8 cellular contexts compared by ENCODE assay signal in genomic region chr13:49220035-49220855, GRCh38. TPM values are rescaled to one million over a fixed set of nuclear protein-coding genes. Genes with fewer than 3 reads are reported as not detected.
DNase-seq lines count a peak whose midpoint lies in the region; ATAC-seq, FAIRE-seq and TF ChIP-seq lines count a peak whose summit lies in the region.

A gene with protein sequence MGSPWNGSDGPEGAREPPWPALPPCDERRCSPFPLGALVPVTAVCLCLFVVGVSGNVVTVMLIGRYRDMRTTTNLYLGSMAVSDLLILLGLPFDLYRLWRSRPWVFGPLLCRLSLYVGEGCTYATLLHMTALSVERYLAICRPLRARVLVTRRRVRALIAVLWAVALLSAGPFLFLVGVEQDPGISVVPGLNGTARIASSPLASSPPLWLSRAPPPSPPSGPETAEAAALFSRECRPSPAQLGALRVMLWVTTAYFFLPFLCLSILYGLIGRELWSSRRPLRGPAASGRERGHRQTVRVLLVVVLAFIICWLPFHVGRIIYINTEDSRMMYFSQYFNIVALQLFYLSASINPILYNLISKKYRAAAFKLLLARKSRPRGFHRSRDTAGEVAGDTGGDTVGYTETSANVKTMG (plus strand): TSS chr13:49220338. CDS start chr13:49220338, 0 bp downstream.

- no peak within 1 kb of the TSS for H3K27ac ChIP-seq in pancreas

- in situ Hi-C loops in KBM-7 (cut with MboI; ENCODE audit: low pct_unique_long_range_greater_than_20kb, low sequenced_read_pairs) = no loop called here

- H3K36me3 ChIP-seq in pancreas = no peaks in the 10 kb centered on the region

- peak; percentile 10 for DNase-seq in DMS 273 treated with DMSO at 0.1 percent for 48 hours (lab: John Stamatoyannopoulos, UW)
- DNase-seq in NCI-H1930 (lab: John Stamatoyannopoulos, UW) = peak; percentile 60 to 80
- peak; percentile 26 for DNase-seq in glomerular visceral epithelial cell (ENCODE audit: extremely low spot score)
- DNase-seq in pancreas = peak in 2 of 6 donors; percentile 69 to 72
- DNase-seq in KBM-7 = no peak
- no peak for DNase-seq in COLO829 (ENCODE audit: low spot score)

- H3K4me1 Mint-ChIP-seq in activated T-helper 17 cell treated with anti-CD3 and anti-CD28 coated beads, Interleukin-2, amount 50 U/mL, for 72 hours = peaks cover 9% of the 10 kb centered on the region

- peaks cover 50% of the 10 kb centered on the region for H3K27me3 Mint-ChIP-seq in activated T-helper 17 cell treated with anti-CD3 and anti-CD28 coated beads, Interleukin-2, amount 50 U/mL, for 72 hours

- no peak for FAIRE-seq in pancreas (lab: Jason Lieb, UNC)

- H3K36me3 Mint-ChIP-seq in activated T-helper 17 cell treated with anti-CD3 and anti-CD28 coated beads, Interleukin-2, amount 50 U/mL, for 72 hours (ENCODE audit: low read depth) = peaks cover 14% of the 10 kb centered on the region

- ATAC-seq in activated T-helper 17 cell treated with anti-CD3 and anti-CD28 coated beads, Interleukin-2, amount 50 U/mL, for 72 hours (replicated peaks) = peak; percentile 55
- ATAC-seq in pancreas (peak; percentile 58 to 84 (median 74)), HG02840 (IDR thresholded peaks at IDR 0.05; ENCODE audit: low FRiP score, unreplicated experiment) (no peak)

- H3K4me3 ChIP-seq in pancreas = peak within 1 kb of the TSS; percentile 7 to 47 (median 20)

- WGBS in pancreas, 2 donors = 5 to 7% methylated on average over 59 to 111 of the region's 111 CpGs

- H3K4me3 Mint-ChIP-seq in activated T-helper 17 cell treated with anti-CD3 and anti-CD28 coated beads, Interleukin-2, amount 50 U/mL, for 72 hours = peak within 1 kb of the TSS; percentile 72

- H3K9me3 ChIP-seq in pancreas = no peaks in the 10 kb centered on the region

- intact Hi-C loops in pancreas (cut with DNase I) = no loop called here

- H3K4me1 ChIP-seq in pancreas = peaks cover 0 to 4% (median 3%) of the 10 kb centered on the region in 3 donors

- TF ChIP-seq CTCF in pancreas (IDR thresholded peaks at IDR 0.05) = no peak

- H3K9me3 Mint-ChIP-seq in activated T-helper 17 cell treated with anti-CD3 and anti-CD28 coated beads, Interleukin-2, amount 50 U/mL, for 72 hours = no peaks in the 10 kb centered on the region

- H3K27me3 ChIP-seq in pancreas = peaks cover 0 to 12% (median 0%) of the 10 kb centered on the region in 4 donors

- no peak within 1 kb of the TSS for H3K27ac Mint-ChIP-seq in activated T-helper 17 cell treated with anti-CD3 and anti-CD28 coated beads, Interleukin-2, amount 50 U/mL, for 72 hours

RNA-seq across cellular contexts. Expression of the gene that starts here (rescaled TPM):
- not detected for total RNA-seq in activated T-helper 17 cell treated with anti-CD3 and anti-CD28 coated beads, Interleukin-2, amount 50 U/mL, for 72 hours
- not detected for total RNA-seq in pancreas
- not detected for polyA plus RNA-seq in pancreas

Comparison
In these comparisons a context has a peak if more than half of its experiments do, and no peak if none do; other contexts are left out.
1. Peak in ATAC-seq in activated T-helper 17 cell treated with anti-CD3 and anti-CD28 coated beads, Interleukin-2, amount 50 U/mL, for 72 hours; RNA of the gene not detected or under 1 TPM.
2. Peak in ATAC-seq and H3K4me3 ChIP-seq in pancreas; RNA of the gene not detected or under 1 TPM.
3. DNase-seq: peak in DMS 273 treated with DMSO at 0.1 percent for 48 hours (single experiment), NCI-H1930 (2 of 2) and glomerular visceral epithelial cell (single experiment); none in KBM-7 (single experiment) and COLO829 (single experiment).